ENCODE assay signal across 9 cellular contexts in the genomic region with DNA sequence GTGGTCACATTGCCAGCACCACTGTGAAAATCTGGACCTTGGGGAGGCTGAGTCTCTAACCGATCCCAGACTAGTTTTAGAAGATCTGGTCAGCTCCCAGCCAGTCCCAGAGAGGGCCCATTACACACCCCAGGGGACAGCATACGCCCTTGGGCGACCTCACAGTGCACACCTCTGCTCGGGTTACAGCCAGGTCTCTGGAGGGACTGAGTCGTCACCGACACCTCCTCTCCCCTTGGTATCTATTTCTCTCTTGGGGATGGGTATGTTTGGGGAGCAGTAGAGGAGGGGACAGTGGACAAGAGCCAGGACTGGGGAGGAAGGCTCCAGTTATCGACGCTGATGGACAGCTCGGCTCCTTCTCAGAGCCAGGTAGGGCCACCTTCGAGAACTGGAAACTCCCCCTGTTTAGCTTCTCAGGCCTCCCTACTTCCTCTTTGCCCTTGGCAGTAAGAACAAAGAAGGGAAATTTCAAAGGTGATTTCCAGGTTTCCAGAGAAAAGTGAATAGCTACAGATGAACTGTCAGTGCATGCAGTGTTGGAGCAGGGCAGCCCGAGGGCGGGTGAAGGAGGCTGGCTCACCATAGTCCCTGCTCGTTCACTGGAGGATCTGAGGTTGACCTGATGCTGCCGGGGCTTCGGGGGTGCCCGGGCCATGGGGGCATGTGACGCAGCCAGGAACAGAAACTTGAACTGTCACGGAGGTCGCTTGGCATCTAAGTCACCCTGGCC. TPM values are rescaled to one million over a fixed set of nuclear protein-coding genes. Genes with fewer than 3 reads are reported as not detected.
A peak's percentile ranks its signal among the peaks of the same experiment; 100 is the strongest.
DNase-seq lines count a peak whose midpoint lies in the region; ATAC-seq and TF ChIP-seq lines count a peak whose summit lies in the region.
"Had no signal": no experiment of that assay in that cellular context is flagged by ENCODE, and none has a peak within 500 bp of the region (broad histone marks: within the 10 kb centered on the region; RNA-seq: fewer than 3 reads in every experiment).

No MANE protein-coding gene starts in this region.

- H4K20me1 ChIP-seq in OCI-LY3 (ENCODE audit: insufficient read depth, low read length): no peaks in the 10 kb centered on the region

- H2AFZ ChIP-seq in OCI-LY3 (ENCODE audit: low read depth, low read length): peak overlapping the region; percentile 83

- no peaks in the 10 kb centered on the region for H3K36me3 ChIP-seq in OCI-LY3 (replicated peaks; ENCODE audit: low read depth, low read length)
- no peaks in the 10 kb centered on the region for H3K36me3 ChIP-seq in mesodermal cell (ENCODE audit: control insufficient read depth, insufficient read depth, low read length)

- TF ChIP-seq CTCF in GM10248 (IDR thresholded peaks at IDR 0.05; ENCODE audit: control extremely low read depth, extremely low read depth, low read depth, missing control alignments) (no peak), OCI-LY3 (IDR thresholded peaks at IDR 0.05; ENCODE audit: low read depth, low read length) (no peak)

- WGBS in mesodermal cell (ENCODE audit: insufficient coverage in 2 of 2), 2 experiments: 82 to 83% methylated on average over 10 to 14 of the region's 19 CpGs

- H3K4me2 ChIP-seq in OCI-LY3 (ENCODE audit: low read length): peak overlapping the region; percentile 92

- H3K4me3 ChIP-seq in OCI-LY3 (ENCODE audit: low read length) (peak overlapping the region; percentile 69), mesodermal cell (ENCODE audit: extremely low read depth, insufficient read depth, low read length, poor library complexity, severe bottlenecking) (no peak overlapping the region)

- H3K27me3 ChIP-seq in OCI-LY3 (ENCODE audit: low read depth, low read length): peaks cover 4% of the 10 kb centered on the region; the same call in 1 of the 2 replicates

- CTCF ChIA-PET in GM10248 (lab: Yijun Ruan, JAX): interaction anchor here (0.9 to 4.0 kb wide), 10 partner anchors 8 to 238 kb away, joined by 3 to 22 read pairs (median 3); a partner anchor contains a TSS

- H3K9me3 ChIP-seq in OCI-LY3 (ENCODE audit: insufficient read depth, low read length) (no peaks in the 10 kb centered on the region), mesodermal cell (ENCODE audit: control insufficient read depth, low read length) (no peaks in the 10 kb centered on the region)

- H3K79me2 ChIP-seq in OCI-LY3 (ENCODE audit: low read length): no peaks in the 10 kb centered on the region

- ATAC-seq in GM19467 (IDR thresholded peaks at IDR 0.05; ENCODE audit: unreplicated experiment): peak; percentile 49
- ATAC-seq in GM21515 (IDR thresholded peaks at IDR 0.05; ENCODE audit: unreplicated experiment): no peak
- no peak for ATAC-seq in HG03520 (IDR thresholded peaks at IDR 0.05; ENCODE audit: unreplicated experiment)
- no peak for ATAC-seq in HG03565 (IDR thresholded peaks at IDR 0.05; ENCODE audit: unreplicated experiment)
- ATAC-seq in HG03139 (IDR thresholded peaks at IDR 0.05; ENCODE audit: unreplicated experiment): no peak

- peak overlapping the region; percentile 27; the same call in 1 of the 2 replicates for H3K9ac ChIP-seq in OCI-LY3 (ENCODE audit: low read length)

- no peak overlapping the region for H3K27ac ChIP-seq in OCI-LY3 (ENCODE audit: low read length)
- peak overlapping the region; percentile 66 for H3K27ac ChIP-seq in mesodermal cell (ENCODE audit: low read depth, low read length, severe bottlenecking)
- H3K27ac ChIP-seq: VCaP had no signal

- peak; percentile 61 for DNase-seq in GM10248 (ENCODE audit: extremely low spot score)

- POLR2A ChIA-PET in GM10248 (lab: Yijun Ruan, JAX): interaction anchor here (1.1 kb wide), 1 partner anchor 113 kb away, joined by 3 read pairs; a partner anchor contains a TSS

- H3K4me1 ChIP-seq in OCI-LY3 (ENCODE audit: low read length): peaks cover 25% of the 10 kb centered on the region
- peaks cover 52% of the 10 kb centered on the region for H3K4me1 ChIP-seq in mesodermal cell (ENCODE audit: control insufficient read depth, insufficient read depth, low read length, poor library complexity, severe bottlenecking)

RNA-seq across cellular contexts. Expression of a gene that starts 4.4 kb away (rescaled TPM):
- 113 TPM for polyA plus RNA-seq in mesodermal cell (2013, experiment 1 of 2)
- 80.1 TPM for polyA plus RNA-seq in mesodermal cell (2013, experiment 2 of 2)

RNA-seq across cellular contexts. Expression of a gene that starts 16.4 kb away (rescaled TPM):
- polyA plus RNA-seq in mesodermal cell (2013, experiment 1 of 2): 11.3 TPM
- polyA plus RNA-seq in mesodermal cell (2013, experiment 2 of 2): 10.2 TPM

RNA-seq across cellular contexts. Expression of a gene that starts 30.4 kb away (rescaled TPM):
- 2.4 TPM for polyA plus RNA-seq in mesodermal cell (2013, experiment 1 of 2)
- 1.4 TPM for polyA plus RNA-seq in mesodermal cell (2013, experiment 2 of 2)

RNA-seq across cellular contexts. Expression of a gene that starts 58.2 kb away (rescaled TPM):
- 10.5 TPM for polyA plus RNA-seq in mesodermal cell (2013, experiment 1 of 2)
- 8.6 TPM for polyA plus RNA-seq in mesodermal cell (2013, experiment 2 of 2)
